26 cellular contexts compared by ENCODE assay signal in the genomic region with DNA sequence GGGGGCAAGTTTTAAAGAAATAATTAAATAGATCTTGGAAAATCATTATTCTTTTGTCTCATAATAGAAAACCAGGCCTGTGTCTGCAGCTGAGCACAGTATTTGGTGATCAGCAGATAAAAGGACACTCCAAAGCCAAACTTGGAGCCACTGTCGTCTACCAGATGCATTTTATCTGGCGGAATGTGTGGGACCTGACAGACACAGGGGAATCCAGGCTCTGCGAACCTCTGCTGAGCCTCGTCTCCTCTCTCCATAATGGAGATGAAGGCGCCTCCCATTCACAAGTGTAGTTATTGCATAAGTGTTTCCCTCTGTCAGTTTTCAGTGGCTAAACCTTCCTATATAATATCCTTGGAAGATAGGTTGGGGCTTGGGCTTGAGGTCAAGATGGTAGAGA. TPM values are rescaled to one million over a fixed set of nuclear protein-coding genes. Genes with fewer than 3 reads are reported as not detected.
DNase-seq lines count a peak whose midpoint lies in the region; ATAC-seq and TF ChIP-seq lines count a peak whose summit lies in the region.
"Had no signal": no experiment of that assay in that cellular context is flagged by ENCODE, and none has a peak within 500 bp of the region (broad histone marks: within the 10 kb centered on the region; RNA-seq: fewer than 3 reads in every experiment).

No MANE protein-coding gene starts in this region.

- H3K4me3 Mint-ChIP-seq in endodermal cell, result no peak overlapping the region
- no peak overlapping the region for H3K4me3 Mint-ChIP-seq in memory B cell
- H3K4me3 Mint-ChIP-seq: activated naive CD4-positive, alpha-beta T cell treated with anti-CD3 and anti-CD28 coated beads for 36 hours; nephron progenitor cell had no signal

- H3K27me3 ChIP-seq in endodermal cell (ENCODE audit: control insufficient read depth, insufficient read depth, low read length, poor library complexity, severe bottlenecking) (no peaks in the 10 kb centered on the region), stomach smooth muscle (ENCODE audit: control insufficient read depth in 1 of 2, insufficient read depth in 2 of 2, low read length in 2 of 2) (no peaks in the 10 kb centered on the region)
- H3K27me3 ChIP-seq: gastrocnemius medialis had no signal

- H3K9me3 Mint-ChIP-seq in endodermal cell, result no peaks in the 10 kb centered on the region
- no peaks in the 10 kb centered on the region for H3K9me3 Mint-ChIP-seq in memory B cell
- H3K9me3 Mint-ChIP-seq: activated naive CD4-positive, alpha-beta T cell treated with anti-CD3 and anti-CD28 coated beads for 36 hours; nephron progenitor cell had no signal

- H3K36me3 ChIP-seq in endodermal cell (ENCODE audit: control insufficient read depth, insufficient read depth, low read length), result no peaks in the 10 kb centered on the region
- H3K36me3 ChIP-seq in stomach smooth muscle (ENCODE audit: control insufficient read depth in 2 of 2, insufficient read depth in 2 of 2, low read length in 2 of 2), result no peaks in the 10 kb centered on the region
- H3K36me3 ChIP-seq: gastrocnemius medialis, prostate gland had no signal

- peaks cover 46% of the 10 kb centered on the region for H3K4me1 Mint-ChIP-seq in endodermal cell
- H3K4me1 Mint-ChIP-seq in memory B cell, result peaks cover 2% of the 10 kb centered on the region

- H3K27me3 Mint-ChIP-seq in endodermal cell (ENCODE audit: insufficient read depth) (no peaks in the 10 kb centered on the region), memory B cell (no peaks in the 10 kb centered on the region)

- DNase-seq in OCI-M1 (lab: John Stamatoyannopoulos, UW) (peak; percentile 39), endodermal cell (peak; percentile 59), memory B cell (ENCODE audit: low spot score in 2 of 2) (no peak), CD1c-positive myeloid dendritic cell (ENCODE audit: extremely low spot score) (no peak), NCI-H345 (lab: John Stamatoyannopoulos, UW) (no peak)
- DNase-seq: activated CD4-positive, alpha-beta T cell treated with anti-CD3 and anti-CD28 coated beads for 4 hours; activated naive CD4-positive, alpha-beta T cell treated with anti-CD3 and anti-CD28 coated beads for 36 hours; activated T-cell treated with anti-CD3 and anti-CD28 coated beads, Interleukin-2, amount 50 U/mL, for 48 hours; DMS53; gastrocnemius medialis; kidney; NCI-H1048; NCI-H187; NCI-H2227 treated with DMSO at 0.1 percent for 48 hours; NCI-H774; nephron progenitor cell; SIG-M5; small intestine; stimulated activated CD4-positive, alpha-beta T cell treated with anti-CD3 and anti-CD28 coated beads, Interleukin-2, amount 100 ng/mL, for 48 hours; stimulated activated naive CD4-positive, alpha-beta T cell treated with Interleukin-2 at 50 U/mL for 16 hours; trophoblast cell had no signal

- peaks cover 31% of the 10 kb centered on the region for H3K4me1 ChIP-seq in endodermal cell (ENCODE audit: control insufficient read depth, insufficient read depth, low read length)
- peaks cover 48% of the 10 kb centered on the region for H3K4me1 ChIP-seq in stomach smooth muscle (ENCODE audit: control insufficient read depth, insufficient read depth, low read length)
- H3K4me1 ChIP-seq: prostate gland had no signal

- WGBS in endodermal cell (ENCODE audit: insufficient coverage in 1 of 2, insufficient read length in 1 of 2), 2 experiments, result 82 to 88% methylated on average over 5 of the region's 5 CpGs

- no peaks in the 10 kb centered on the region for H3K9me3 ChIP-seq in endodermal cell (ENCODE audit: control insufficient read depth, low read length)
- no peaks in the 10 kb centered on the region for H3K9me3 ChIP-seq in stomach smooth muscle (ENCODE audit: control insufficient read depth in 2 of 2, low read length in 2 of 2)
- H3K9me3 ChIP-seq: gastrocnemius medialis, prostate gland had no signal

- H3K9ac ChIP-seq in endodermal cell (ENCODE audit: extremely low read depth, low read length, poor library complexity, severe bottlenecking) (no peak overlapping the region), stomach smooth muscle (ENCODE audit: low read length in 2 of 2) (no peak overlapping the region)
- H3K9ac ChIP-seq: KMS-11 had no signal

- ATAC-seq in memory B cell (ENCODE audit: low read depth) (no peak), HG03460 (IDR thresholded peaks at IDR 0.05; ENCODE audit: unreplicated experiment) (no peak), GM21447 (IDR thresholded peaks at IDR 0.05; ENCODE audit: unreplicated experiment) (no peak)
- ATAC-seq: gastrocnemius medialis had no signal

- H3K4me3 ChIP-seq in endodermal cell (ENCODE audit: low read length) (no peak overlapping the region), stomach smooth muscle (ENCODE audit: low read length in 2 of 2) (peak overlapping the region in 1 of 2 donors; percentile 33)
- H3K4me3 ChIP-seq: gastrocnemius medialis, prostate gland had no signal

- H3K27ac Mint-ChIP-seq in endodermal cell, result no peak overlapping the region
- H3K27ac Mint-ChIP-seq in memory B cell, result peak overlapping the region; percentile 35
- H3K27ac Mint-ChIP-seq: activated naive CD4-positive, alpha-beta T cell treated with anti-CD3 and anti-CD28 coated beads for 36 hours; nephron progenitor cell had no signal

- no peak for TF ChIP-seq CTCF in endodermal cell (conservative IDR thresholded peaks at IDR 0.05)

- H3K27ac ChIP-seq in endodermal cell (ENCODE audit: low read depth, low read length) (peak overlapping the region; percentile 17), stomach smooth muscle (ENCODE audit: low read length) (peak overlapping the region; percentile 63)
- H3K27ac ChIP-seq: KMS-11, prostate gland had no signal

- H3K36me3 Mint-ChIP-seq in endodermal cell (ENCODE audit: low read depth) (no peaks in the 10 kb centered on the region), memory B cell (peaks cover 2% of the 10 kb centered on the region)

RNA-seq across cellular contexts. Expression of gene EEFSEC, which starts 42.1 kb away (rescaled TPM):
- 10 to 100 TPM; 11.9 to 15.8 TPM for total RNA-seq in endodermal cell
- 14.4 TPM for polyA plus RNA-seq in endodermal cell (2013, experiment 1 of 2)
- polyA plus RNA-seq in endodermal cell (2013, experiment 2 of 2), result 11.6 TPM

Comparison
In these comparisons a context has a peak if more than half of its experiments do, and no peak if none do; other contexts are left out.
1. DNase-seq: peak in OCI-M1 (single experiment) and endodermal cell (single experiment); none in memory B cell (0 of 2), CD1c-positive myeloid dendritic cell (single experiment) and NCI-H345 (single experiment).